ENCODE assay signal across 1 cellular context in the genomic region with DNA sequence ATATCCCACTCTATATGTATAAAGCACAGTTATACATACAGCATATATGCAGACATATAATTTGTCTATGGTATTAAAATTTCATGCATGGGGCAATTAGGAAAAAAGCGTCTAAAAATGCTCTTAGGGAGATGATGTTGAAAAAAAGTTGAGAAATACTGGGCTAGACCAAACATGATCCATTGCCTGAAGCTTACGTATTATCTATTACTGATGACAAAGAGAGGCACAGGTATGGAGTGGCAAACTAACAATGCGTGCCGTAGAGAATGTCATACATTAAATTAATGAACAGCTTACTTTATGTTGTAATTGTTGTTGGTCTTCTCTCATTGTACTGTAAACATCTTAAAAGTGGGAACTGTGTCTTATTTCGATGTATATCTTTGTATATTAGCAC.
A peak's percentile ranks its signal among the peaks of the same experiment; 100 is the strongest.
TF ChIP-seq lines count a peak whose summit lies in the region.

No MANE protein-coding gene starts in this region.

TF ChIP-seq in K562, 482 proteins besides CTCF, POLR2A, EP300 and RAD21:
- TF ChIP-seq RBFOX2 (IDR thresholded peaks at IDR 0.05; ENCODE audit: low read depth, low read length) (peak; percentile 49; the same call in 1 of the 2 replicates), SRSF9 (IDR thresholded peaks at IDR 0.05; ENCODE audit: borderline replicate concordance, low read depth, low read length) (no peak)
